26 cellular contexts compared by ENCODE assay signal in the genomic region with DNA sequence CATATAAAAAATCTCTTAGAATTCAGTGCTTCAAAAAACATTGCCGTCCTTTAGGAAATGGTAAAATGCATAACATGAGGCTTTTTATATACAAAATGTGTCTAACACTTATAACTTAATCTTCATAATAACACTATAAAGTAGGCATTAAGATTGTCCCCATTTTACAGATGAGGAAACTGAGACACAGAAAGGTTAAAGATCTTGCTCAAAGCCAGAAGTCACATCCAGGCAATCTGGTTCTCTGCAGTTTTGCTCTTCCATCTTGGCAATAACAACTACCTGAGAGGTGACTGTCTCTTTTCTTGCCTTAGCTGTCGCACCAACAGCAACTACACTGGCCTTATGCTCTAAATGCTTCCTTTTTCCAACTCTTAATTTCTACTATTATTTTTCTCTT.
"Had no signal": no experiment of that assay in that cellular context is flagged by ENCODE, and none has a peak within 500 bp of the region (broad histone marks: within the 10 kb centered on the region; RNA-seq: fewer than 3 reads in every experiment).

No MANE protein-coding gene starts in this region.

- ATAC-seq: esophagus mucosa; gastrocnemius medialis; left ventricle myocardium superior; lower lobe of right lung; mucosa of descending colon; natural killer cell treated with Interleukin-12 subunit alpha and Interleukin-12 subunit beta and Interleukin-15 and Interleukin-18, amount 100 ng/mL, for 72 hours; pancreas; sciatic nerve; stimulated activated memory B cell treated with anti-CD40 and anti-IgM and Interleukin-4, amounts not matched to agents 10 μg/mL and 1 μg/mL and 100 μg/mL, for 72 hours had no signal

- FAIRE-seq: colon, keratinocyte, urothelium cell line had no signal

- H3K27me3 ChIP-seq: gastrocnemius medialis, neutrophil, pancreas, tibial nerve, upper lobe of left lung had no signal

- H3K4me1 Mint-ChIP-seq: endodermal cell, neural crest cell had no signal

- H3K27ac ChIP-seq: epithelial cell of prostate, gastrocnemius medialis, lower lobe of right lung, neutrophil, pancreas, thoracic aorta, tibial nerve, upper lobe of left lung had no signal

- H3K27me3 Mint-ChIP-seq: naive B cell; natural killer cell treated with Interleukin-12 subunit alpha and Interleukin-12 subunit beta and Interleukin-15 and Interleukin-18, amount 100 ng/mL, for 72 hours; stimulated activated memory B cell treated with anti-CD40 and anti-IgM and Interleukin-4, amounts not matched to agents 10 μg/mL and 1 μg/mL and 100 μg/mL, for 72 hours; stimulated activated naive CD8-positive, alpha-beta T cell treated with anti-CD3 and anti-CD28 coated beads, Interleukin-15, Interleukin-2, amounts not matched to agents 100 ng/mL and 50 ng/mL, for 24 hours had no signal

- H3K4me3 Mint-ChIP-seq: endodermal cell; naive B cell; natural killer cell treated with Interleukin-12 subunit alpha and Interleukin-12 subunit beta and Interleukin-15 and Interleukin-18, amount 100 ng/mL, for 72 hours; neural crest cell; stimulated activated memory B cell treated with anti-CD40 and anti-IgM and Interleukin-4, amounts not matched to agents 10 μg/mL and 1 μg/mL and 100 μg/mL, for 72 hours; stimulated activated naive CD8-positive, alpha-beta T cell treated with anti-CD3 and anti-CD28 coated beads, Interleukin-15, Interleukin-2, amounts not matched to agents 100 ng/mL and 50 ng/mL, for 24 hours had no signal

- H3K9me3 Mint-ChIP-seq: endodermal cell; naive B cell; natural killer cell treated with Interleukin-12 subunit alpha and Interleukin-12 subunit beta and Interleukin-15 and Interleukin-18, amount 100 ng/mL, for 72 hours; neural crest cell; stimulated activated memory B cell treated with anti-CD40 and anti-IgM and Interleukin-4, amounts not matched to agents 10 μg/mL and 1 μg/mL and 100 μg/mL, for 72 hours; stimulated activated naive CD8-positive, alpha-beta T cell treated with anti-CD3 and anti-CD28 coated beads, Interleukin-15, Interleukin-2, amounts not matched to agents 100 ng/mL and 50 ng/mL, for 24 hours had no signal

- H3K4me3 ChIP-seq: gastrocnemius medialis, lower lobe of right lung, mucosa of descending colon, pancreas, thoracic aorta, tibial nerve, upper lobe of left lung had no signal

- DNase-seq: effector CD8-positive, alpha-beta T cell; endodermal cell; foreskin fibroblast; gastrocnemius medialis; head of caudate nucleus; left ventricle myocardium superior; lower lobe of right lung; mucosa of descending colon; naive B cell; pancreas; stimulated activated CD4-positive, alpha-beta T cell treated with anti-CD3 and anti-CD28 coated beads, Interleukin-2, amount 100 ng/mL, for 24 hours; stimulated activated CD4-positive, alpha-beta T cell treated with anti-CD3 and anti-CD28 coated beads, Interleukin-4, amount 100 ng/mL, for 24 hours; upper lobe of left lung had no signal

- H3K27ac Mint-ChIP-seq: endodermal cell; natural killer cell treated with Interleukin-12 subunit alpha and Interleukin-12 subunit beta and Interleukin-15 and Interleukin-18, amount 100 ng/mL, for 72 hours; stimulated activated memory B cell treated with anti-CD40 and anti-IgM and Interleukin-4, amounts not matched to agents 10 μg/mL and 1 μg/mL and 100 μg/mL, for 72 hours; stimulated activated naive CD8-positive, alpha-beta T cell treated with anti-CD3 and anti-CD28 coated beads, Interleukin-15, Interleukin-2, amounts not matched to agents 100 ng/mL and 50 ng/mL, for 24 hours had no signal
